1 cellular context compared by ENCODE assay signal in the genomic region with DNA sequence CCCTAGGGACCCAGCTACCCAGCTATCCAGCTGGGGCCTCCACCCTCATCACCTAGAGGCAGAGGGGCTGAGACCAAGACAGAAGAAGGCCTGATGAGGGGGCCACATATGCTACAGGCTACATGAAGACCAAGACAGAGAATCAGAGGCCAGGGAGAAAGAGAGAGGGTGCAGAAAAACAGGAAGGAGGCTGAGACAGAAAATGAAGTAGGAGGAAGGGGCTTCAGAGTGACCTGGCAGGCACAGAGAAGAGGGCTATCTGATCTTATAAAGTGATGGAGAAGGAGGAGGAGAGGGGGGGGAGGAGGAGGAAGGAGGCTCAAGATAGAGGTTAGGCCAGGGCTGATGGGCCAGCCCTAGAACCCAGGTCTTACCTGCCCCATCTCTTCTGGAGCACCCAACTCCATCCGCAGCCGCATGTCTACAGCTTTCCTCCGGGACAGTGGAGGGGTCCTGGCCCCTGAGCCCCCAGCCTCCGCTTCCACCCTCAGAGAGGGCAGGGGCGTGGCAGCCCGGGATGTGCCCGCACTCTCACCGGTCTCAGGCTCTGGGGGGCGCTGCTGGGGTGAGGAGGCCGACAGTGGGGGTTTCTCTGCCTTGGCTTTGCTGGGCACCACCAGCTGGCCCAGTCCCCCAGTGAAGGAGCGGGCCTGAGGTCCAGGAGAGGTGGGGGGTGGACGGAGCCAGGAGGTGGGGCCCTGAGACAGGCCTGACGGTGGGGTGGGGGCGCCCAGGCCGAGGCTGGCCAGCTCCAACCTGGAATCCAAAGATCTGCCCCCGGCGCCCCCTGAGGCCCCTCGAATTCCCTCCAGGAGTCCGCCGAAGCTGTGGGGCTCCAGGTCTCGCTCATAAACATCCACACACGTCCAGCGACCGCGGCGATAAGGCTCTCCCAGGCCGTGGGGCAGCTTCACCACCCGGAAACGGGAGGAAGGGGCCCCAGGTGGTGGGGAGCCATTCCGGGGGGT.
TF ChIP-seq lines count a peak whose summit lies in the region.

No MANE protein-coding gene starts in this region.

TF ChIP-seq in K562, 482 proteins besides CTCF, POLR2A, EP300 and RAD21 (continues in another document):
- TF ChIP-seq, protein P1, sequence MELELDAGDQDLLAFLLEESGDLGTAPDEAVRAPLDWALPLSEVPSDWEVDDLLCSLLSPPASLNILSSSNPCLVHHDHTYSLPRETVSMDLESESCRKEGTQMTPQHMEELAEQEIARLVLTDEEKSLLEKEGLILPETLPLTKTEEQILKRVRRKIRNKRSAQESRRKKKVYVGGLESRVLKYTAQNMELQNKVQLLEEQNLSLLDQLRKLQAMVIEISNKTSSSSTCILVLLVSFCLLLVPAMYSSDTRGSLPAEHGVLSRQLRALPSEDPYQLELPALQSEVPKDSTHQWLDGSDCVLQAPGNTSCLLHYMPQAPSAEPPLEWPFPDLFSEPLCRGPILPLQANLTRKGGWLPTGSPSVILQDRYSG (tag; conservative IDR thresholded peaks at IDR 0.05; ENCODE audit: low read depth): no peak
- TF ChIP-seq FOXK2 (conservative IDR thresholded peaks at IDR 0.05 in 1 of 2, IDR thresholded peaks at IDR 0.05 in 1 of 2; ENCODE audit: low read depth in 2 of 2) (no peak), MAZ (CRISPR knock-in tag; conservative IDR thresholded peaks at IDR 0.05 in 1 of 2, IDR thresholded peaks at IDR 0.05 in 1 of 2) (peak in 1 of 2 experiments; percentile 44; a peak in 2 of 4 replicates), STAG1 (CRISPR knock-in tag; IDR thresholded peaks at IDR 0.05; ENCODE audit: borderline replicate concordance) (0 out of 2 replicates have a peak, but pooled peaks have one; percentile 24), ZNF347 (CRISPR knock-in tag; IDR thresholded peaks at IDR 0.05; ENCODE audit: low read depth) (no peak), EGR1 (conservative IDR thresholded peaks at IDR 0.05) (no peak), SAP30 (IDR thresholded peaks at IDR 0.05; ENCODE audit: borderline replicate concordance, insufficient read depth, low read depth, low read length, poor library complexity, severe bottlenecking) (peak; percentile 76), KAT7 (CRISPR knock-in tag; IDR thresholded peaks at IDR 0.05; ENCODE audit: borderline replicate concordance) (0 out of 2 replicates have a peak, but pooled peaks have one; percentile 15), FUS (optimal IDR thresholded peaks at IDR 0.05; ENCODE audit: low read depth, low read length) (no peak), TEAD4 (IDR thresholded peaks at IDR 0.05; ENCODE audit: low read length) (peak; percentile 14; the same call in 1 of the 2 replicates), TEAD4 (CRISPR knock-in tag; IDR thresholded peaks at IDR 0.05; ENCODE audit: borderline replicate concordance) (no peak), MYNN (IDR thresholded peaks at IDR 0.05) (peak; percentile 59; the same call in 1 of the 2 replicates), MYNN (CRISPR knock-in tag; IDR thresholded peaks at IDR 0.05) (no peak), OTX1 (CRISPR knock-in tag; IDR thresholded peaks at IDR 0.05) (peak; percentile 81; the same call in 1 of the 2 replicates), KDM5B (IDR thresholded peaks at IDR 0.05; ENCODE audit: insufficient replicate concordance, low read depth, low read length) (peak; percentile 51), DPF2 (IDR thresholded peaks at IDR 0.05) (no peak), MEF2D (tag; conservative IDR thresholded peaks at IDR 0.05; ENCODE audit: low read depth) (no peak), CTBP1 (IDR thresholded peaks at IDR 0.05; ENCODE audit: borderline replicate concordance) (peak; percentile 77; the same call in 1 of the 2 replicates), POLR2G (IDR thresholded peaks at IDR 0.05; ENCODE audit: low read depth, low read length) (peak; percentile 58), ZNF263 (CRISPR knock-in tag; IDR thresholded peaks at IDR 0.05; ENCODE audit: borderline replicate concordance) (peak; percentile 80)
- TF ChIP-seq, protein P2, sequence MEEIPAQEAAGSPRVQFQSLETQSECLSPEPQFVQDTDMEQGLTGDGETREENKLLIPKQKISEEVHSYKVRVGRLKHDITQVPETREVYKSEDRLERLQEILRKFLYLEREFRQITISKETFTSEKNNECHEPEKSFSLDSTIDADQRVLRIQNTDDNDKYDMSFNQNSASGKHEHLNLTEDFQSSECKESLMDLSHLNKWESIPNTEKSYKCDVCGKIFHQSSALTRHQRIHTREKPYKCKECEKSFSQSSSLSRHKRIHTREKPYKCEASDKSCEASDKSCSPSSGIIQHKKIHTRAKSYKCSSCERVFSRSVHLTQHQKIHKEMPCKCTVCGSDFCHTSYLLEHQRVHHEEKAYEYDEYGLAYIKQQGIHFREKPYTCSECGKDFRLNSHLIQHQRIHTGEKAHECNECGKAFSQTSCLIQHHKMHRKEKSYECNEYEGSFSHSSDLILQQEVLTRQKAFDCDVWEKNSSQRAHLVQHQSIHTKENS (CRISPR knock-in tag; IDR thresholded peaks at IDR 0.05): no peak
- TF ChIP-seq, protein P3, sequence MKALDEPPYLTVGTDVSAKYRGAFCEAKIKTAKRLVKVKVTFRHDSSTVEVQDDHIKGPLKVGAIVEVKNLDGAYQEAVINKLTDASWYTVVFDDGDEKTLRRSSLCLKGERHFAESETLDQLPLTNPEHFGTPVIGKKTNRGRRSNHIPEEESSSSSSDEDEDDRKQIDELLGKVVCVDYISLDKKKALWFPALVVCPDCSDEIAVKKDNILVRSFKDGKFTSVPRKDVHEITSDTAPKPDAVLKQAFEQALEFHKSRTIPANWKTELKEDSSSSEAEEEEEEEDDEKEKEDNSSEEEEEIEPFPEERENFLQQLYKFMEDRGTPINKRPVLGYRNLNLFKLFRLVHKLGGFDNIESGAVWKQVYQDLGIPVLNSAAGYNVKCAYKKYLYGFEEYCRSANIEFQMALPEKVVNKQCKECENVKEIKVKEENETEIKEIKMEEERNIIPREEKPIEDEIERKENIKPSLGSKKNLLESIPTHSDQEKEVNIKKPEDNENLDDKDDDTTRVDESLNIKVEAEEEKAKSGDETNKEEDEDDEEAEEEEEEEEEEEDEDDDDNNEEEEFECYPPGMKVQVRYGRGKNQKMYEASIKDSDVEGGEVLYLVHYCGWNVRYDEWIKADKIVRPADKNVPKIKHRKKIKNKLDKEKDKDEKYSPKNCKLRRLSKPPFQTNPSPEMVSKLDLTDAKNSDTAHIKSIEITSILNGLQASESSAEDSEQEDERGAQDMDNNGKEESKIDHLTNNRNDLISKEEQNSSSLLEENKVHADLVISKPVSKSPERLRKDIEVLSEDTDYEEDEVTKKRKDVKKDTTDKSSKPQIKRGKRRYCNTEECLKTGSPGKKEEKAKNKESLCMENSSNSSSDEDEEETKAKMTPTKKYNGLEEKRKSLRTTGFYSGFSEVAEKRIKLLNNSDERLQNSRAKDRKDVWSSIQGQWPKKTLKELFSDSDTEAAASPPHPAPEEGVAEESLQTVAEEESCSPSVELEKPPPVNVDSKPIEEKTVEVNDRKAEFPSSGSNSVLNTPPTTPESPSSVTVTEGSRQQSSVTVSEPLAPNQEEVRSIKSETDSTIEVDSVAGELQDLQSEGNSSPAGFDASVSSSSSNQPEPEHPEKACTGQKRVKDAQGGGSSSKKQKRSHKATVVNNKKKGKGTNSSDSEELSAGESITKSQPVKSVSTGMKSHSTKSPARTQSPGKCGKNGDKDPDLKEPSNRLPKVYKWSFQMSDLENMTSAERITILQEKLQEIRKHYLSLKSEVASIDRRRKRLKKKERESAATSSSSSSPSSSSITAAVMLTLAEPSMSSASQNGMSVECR (CRISPR knock-in tag; IDR thresholded peaks at IDR 0.05): peak; percentile 68; the same call in 1 of the 2 replicates
- TF ChIP-seq, protein P4, sequence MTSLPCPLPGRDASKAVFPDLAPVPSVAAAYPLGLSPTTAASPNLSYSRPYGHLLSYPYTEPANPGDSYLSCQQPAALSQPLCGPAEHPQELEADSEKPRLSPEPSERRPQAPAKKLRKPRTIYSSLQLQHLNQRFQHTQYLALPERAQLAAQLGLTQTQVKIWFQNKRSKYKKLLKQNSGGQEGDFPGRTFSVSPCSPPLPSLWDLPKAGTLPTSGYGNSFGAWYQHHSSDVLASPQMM (CRISPR knock-in tag; IDR thresholded peaks at IDR 0.05): no peak
- TF ChIP-seq, protein P5, sequence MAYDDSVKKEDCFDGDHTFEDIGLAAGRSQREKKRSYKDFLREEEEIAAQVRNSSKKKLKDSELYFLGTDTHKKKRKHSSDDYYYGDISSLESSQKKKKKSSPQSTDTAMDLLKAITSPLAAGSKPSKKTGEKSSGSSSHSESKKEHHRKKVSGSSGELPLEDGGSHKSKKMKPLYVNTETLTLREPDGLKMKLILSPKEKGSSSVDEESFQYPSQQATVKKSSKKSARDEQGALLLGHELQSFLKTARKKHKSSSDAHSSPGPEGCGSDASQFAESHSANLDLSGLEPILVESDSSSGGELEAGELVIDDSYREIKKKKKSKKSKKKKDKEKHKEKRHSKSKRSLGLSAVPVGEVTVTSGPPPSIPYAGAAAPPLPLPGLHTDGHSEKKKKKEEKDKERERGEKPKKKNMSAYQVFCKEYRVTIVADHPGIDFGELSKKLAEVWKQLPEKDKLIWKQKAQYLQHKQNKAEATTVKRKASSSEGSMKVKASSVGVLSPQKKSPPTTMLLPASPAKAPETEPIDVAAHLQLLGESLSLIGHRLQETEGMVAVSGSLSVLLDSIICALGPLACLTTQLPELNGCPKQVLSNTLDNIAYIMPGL (CRISPR knock-in tag; IDR thresholded peaks at IDR 0.05): peak; percentile 68; the same call in 1 of the 2 replicates
- TF ChIP-seq, protein P6, sequence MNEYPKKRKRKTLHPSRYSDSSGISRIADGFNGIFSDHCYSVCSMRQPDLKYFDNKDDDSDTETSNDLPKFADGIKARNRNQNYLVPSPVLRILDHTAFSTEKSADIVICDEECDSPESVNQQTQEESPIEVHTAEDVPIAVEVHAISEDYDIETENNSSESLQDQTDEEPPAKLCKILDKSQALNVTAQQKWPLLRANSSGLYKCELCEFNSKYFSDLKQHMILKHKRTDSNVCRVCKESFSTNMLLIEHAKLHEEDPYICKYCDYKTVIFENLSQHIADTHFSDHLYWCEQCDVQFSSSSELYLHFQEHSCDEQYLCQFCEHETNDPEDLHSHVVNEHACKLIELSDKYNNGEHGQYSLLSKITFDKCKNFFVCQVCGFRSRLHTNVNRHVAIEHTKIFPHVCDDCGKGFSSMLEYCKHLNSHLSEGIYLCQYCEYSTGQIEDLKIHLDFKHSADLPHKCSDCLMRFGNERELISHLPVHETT (CRISPR knock-in tag; conservative IDR thresholded peaks at IDR 0.05 in 1 of 2, IDR thresholded peaks at IDR 0.05 in 1 of 2): no peak
- TF ChIP-seq, protein P7, sequence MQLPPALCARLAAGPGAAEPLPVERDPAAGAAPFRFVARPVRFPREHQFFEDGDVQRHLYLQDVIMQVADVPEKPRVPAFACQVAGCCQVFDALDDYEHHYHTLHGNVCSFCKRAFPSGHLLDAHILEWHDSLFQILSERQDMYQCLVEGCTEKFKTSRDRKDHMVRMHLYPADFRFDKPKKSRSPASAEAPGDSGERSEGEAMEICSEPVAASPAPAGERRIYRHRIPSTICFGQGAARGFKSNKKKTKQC (CRISPR knock-in tag; IDR thresholded peaks at IDR 0.05): 0 out of 2 replicates have a peak, but pooled peaks have one; percentile 28
- TF ChIP-seq, protein P8, sequence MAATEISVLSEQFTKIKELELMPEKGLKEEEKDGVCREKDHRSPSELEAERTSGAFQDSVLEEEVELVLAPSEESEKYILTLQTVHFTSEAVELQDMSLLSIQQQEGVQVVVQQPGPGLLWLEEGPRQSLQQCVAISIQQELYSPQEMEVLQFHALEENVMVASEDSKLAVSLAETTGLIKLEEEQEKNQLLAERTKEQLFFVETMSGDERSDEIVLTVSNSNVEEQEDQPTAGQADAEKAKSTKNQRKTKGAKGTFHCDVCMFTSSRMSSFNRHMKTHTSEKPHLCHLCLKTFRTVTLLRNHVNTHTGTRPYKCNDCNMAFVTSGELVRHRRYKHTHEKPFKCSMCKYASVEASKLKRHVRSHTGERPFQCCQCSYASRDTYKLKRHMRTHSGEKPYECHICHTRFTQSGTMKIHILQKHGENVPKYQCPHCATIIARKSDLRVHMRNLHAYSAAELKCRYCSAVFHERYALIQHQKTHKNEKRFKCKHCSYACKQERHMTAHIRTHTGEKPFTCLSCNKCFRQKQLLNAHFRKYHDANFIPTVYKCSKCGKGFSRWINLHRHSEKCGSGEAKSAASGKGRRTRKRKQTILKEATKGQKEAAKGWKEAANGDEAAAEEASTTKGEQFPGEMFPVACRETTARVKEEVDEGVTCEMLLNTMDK (IDR thresholded peaks at IDR 0.05; ENCODE audit: borderline replicate concordance, insufficient read depth, low read depth, low read length, poor library complexity, severe bottlenecking): peak; percentile 80
- TF ChIP-seq, protein P9, sequence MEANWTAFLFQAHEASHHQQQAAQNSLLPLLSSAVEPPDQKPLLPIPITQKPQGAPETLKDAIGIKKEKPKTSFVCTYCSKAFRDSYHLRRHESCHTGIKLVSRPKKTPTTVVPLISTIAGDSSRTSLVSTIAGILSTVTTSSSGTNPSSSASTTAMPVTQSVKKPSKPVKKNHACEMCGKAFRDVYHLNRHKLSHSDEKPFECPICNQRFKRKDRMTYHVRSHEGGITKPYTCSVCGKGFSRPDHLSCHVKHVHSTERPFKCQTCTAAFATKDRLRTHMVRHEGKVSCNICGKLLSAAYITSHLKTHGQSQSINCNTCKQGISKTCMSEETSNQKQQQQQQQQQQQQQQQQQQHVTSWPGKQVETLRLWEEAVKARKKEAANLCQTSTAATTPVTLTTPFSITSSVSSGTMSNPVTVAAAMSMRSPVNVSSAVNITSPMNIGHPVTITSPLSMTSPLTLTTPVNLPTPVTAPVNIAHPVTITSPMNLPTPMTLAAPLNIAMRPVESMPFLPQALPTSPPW (CRISPR knock-in tag; IDR thresholded peaks at IDR 0.05): peak; percentile 51; the same call in 1 of the 2 replicates
- TF ChIP-seq, protein P10, sequence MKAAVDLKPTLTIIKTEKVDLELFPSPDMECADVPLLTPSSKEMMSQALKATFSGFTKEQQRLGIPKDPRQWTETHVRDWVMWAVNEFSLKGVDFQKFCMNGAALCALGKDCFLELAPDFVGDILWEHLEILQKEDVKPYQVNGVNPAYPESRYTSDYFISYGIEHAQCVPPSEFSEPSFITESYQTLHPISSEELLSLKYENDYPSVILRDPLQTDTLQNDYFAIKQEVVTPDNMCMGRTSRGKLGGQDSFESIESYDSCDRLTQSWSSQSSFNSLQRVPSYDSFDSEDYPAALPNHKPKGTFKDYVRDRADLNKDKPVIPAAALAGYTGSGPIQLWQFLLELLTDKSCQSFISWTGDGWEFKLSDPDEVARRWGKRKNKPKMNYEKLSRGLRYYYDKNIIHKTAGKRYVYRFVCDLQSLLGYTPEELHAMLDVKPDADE (conservative IDR thresholded peaks at IDR 0.05; ENCODE audit: control insufficient read depth, low read depth, low read length): 0 out of 2 replicates have a peak, but pooled peaks have one; percentile 19
